In the genomic region with DNA sequence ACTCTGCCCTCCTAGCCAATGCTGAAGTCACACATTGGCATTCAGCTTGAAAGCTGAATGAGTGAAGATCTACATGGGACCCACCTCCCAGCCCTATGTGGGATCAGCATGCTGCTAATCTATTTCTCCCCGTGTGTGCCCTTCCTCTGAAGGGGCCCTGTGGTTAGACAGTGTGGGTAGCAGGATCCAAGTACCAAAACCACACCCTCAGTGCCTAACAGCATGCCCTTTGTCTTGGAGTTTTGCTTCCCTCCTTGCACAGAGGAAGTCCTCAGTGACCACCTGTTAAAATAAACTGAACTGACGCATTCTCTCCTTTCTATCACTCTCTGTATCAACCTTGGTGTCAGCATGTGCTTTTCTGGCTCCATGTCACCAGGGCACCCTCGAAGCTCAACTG, we compare ENCODE assay signal across 12 cellular contexts. TPM values are rescaled to one million over a fixed set of nuclear protein-coding genes. Genes with fewer than 3 reads are reported as not detected.
A peak's percentile ranks its signal among the peaks of the same experiment; 100 is the strongest.
DNase-seq lines count a peak whose midpoint lies in the region; ATAC-seq lines count a peak whose summit lies in the region.
"Had no signal": no experiment of that assay in that cellular context is flagged by ENCODE, and none has a peak within 500 bp of the region (broad histone marks: within the 10 kb centered on the region; RNA-seq: fewer than 3 reads in every experiment).

No MANE protein-coding gene starts in this region.

- H3K36me3 Mint-ChIP-seq in immature natural killer cell: no peaks in the 10 kb centered on the region

- H3K9me3 Mint-ChIP-seq in immature natural killer cell: no peaks in the 10 kb centered on the region

- ATAC-seq in HG03432 (IDR thresholded peaks at IDR 0.05; ENCODE audit: unreplicated experiment) (peak; percentile 53), HG03439 (IDR thresholded peaks at IDR 0.05; ENCODE audit: unreplicated experiment) (no peak)

- DNase-seq in CMK (ENCODE audit: low read depth) (peak; percentile 41), SIG-M5 treated with dmso at 0.1 percent for 504 hours (lab: John Stamatoyannopoulos, UW; ENCODE audit: unreplicated experiment) (peak; percentile 92), immature natural killer cell (peak; percentile 9 to 39 (median 25)), NCI-H526 treated with DMSO at 0.1 percent for 48 hours (lab: John Stamatoyannopoulos, UW) (no peak), NCI-H2029 (lab: John Stamatoyannopoulos, UW) (no peak)
- no peak for DNase-seq in activated CD4-positive, CD25-positive, alpha-beta regulatory T cell (lab: John Stamatoyannopoulos, UW)
- DNase-seq: C1 segment of cervical spinal cord, caudate nucleus, NCI-H1436, T1000 had no signal

- H3K27ac Mint-ChIP-seq in immature natural killer cell: peak overlapping the region in 1 of 6 donors; percentile 75

- H3K4me3 Mint-ChIP-seq in immature natural killer cell: peak overlapping the region in 1 of 5 donors; percentile 12

- H3K27me3 Mint-ChIP-seq in immature natural killer cell (ENCODE audit: low read depth in 3 of 3): peaks cover 0 to 3% (median 3%) of the 10 kb centered on the region in 3 donors

- peaks cover 9 to 36% of the 10 kb centered on the region in 2 donors for H3K4me1 Mint-ChIP-seq in immature natural killer cell

RNA-seq across cellular contexts. Expression of a gene that starts 25.0 kb away (rescaled TPM):
- polyA plus RNA-seq in immature natural killer cell: under 1 TPM in 2 of 3 donors, not detected in 1; 0.47 to 0.82 TPM

Comparison
In these comparisons a context has a peak if more than half of its experiments do, and no peak if none do; other contexts are left out.
1. DNase-seq: peak in CMK (single experiment), SIG-M5 treated with dmso at 0.1 percent for 504 hours (single experiment) and immature natural killer cell (3 of 3); none in activated CD4-positive, CD25-positive, alpha-beta regulatory T cell (0 of 4), NCI-H526 treated with DMSO at 0.1 percent for 48 hours (single experiment) and NCI-H2029 (single experiment).